ENCODE assay signal across 8 cellular contexts in genomic region chr10:132185601-132186487, GRCh38. TPM values are rescaled to one million over a fixed set of nuclear protein-coding genes. Genes with fewer than 3 reads are reported as not detected.
A peak's percentile ranks its signal among the peaks of the same experiment; 100 is the strongest.
DNase-seq lines count a peak whose midpoint lies in the region; ATAC-seq, FAIRE-seq and TF ChIP-seq lines count a peak whose summit lies in the region.

No MANE protein-coding gene starts in this region.

- CTCF ChIA-PET in K562 (lab: Yijun Ruan, JAX; ENCODE audit: low intra/inter-chr PET ratio) = interaction anchor here (0.6 kb wide), 1 partner anchor 267 kb away, joined by 3 read pairs; no protein-coding TSS in a partner anchor

- DNase-seq in D341Med (ENCODE audit: low spot score) = peak; percentile 51
- DNase-seq in T-helper 17 cell = peak; percentile 32 to 53 (median 43)
- peak; percentile 38 to 59 (median 48) for DNase-seq in K562 (ENCODE audit: extremely low read depth in 1 of 4, low spot score in 3 of 4)
- DNase-seq in kidney epithelial cell (ENCODE audit: low read depth) = no peak
- DNase-seq in stimulated activated CD8-positive, alpha-beta memory T cell treated with anti-CD3 and anti-CD28 coated beads, Interleukin-15, amount 100 ng/mL, for 1 hour (ENCODE audit: low read depth) = peak; percentile 28
- DNase-seq in NCI-H1930 (lab: John Stamatoyannopoulos, UW) = no peak
- DNase-seq in epidermal melanocyte (ENCODE audit: insufficient read length, low spot score) = no peak

- POLR2A ChIA-PET in K562 (lab: Yijun Ruan, JAX) = no interaction called here

- no peak for TF ChIP-seq POLR2A in K562 (conservative IDR thresholded peaks at IDR 0.05)

- H3K36me3 ChIP-seq in K562 (ENCODE audit: control insufficient read depth, insufficient read depth, low read length) = no peaks in the 10 kb centered on the region
- H3K36me3 ChIP-seq in kidney epithelial cell (ENCODE audit: control insufficient read depth, insufficient read depth, low read length) = no peaks in the 10 kb centered on the region

- in situ Hi-C loops in K562 (cut with MboI) = no loop called here

- ATAC-seq in T-helper 17 cell (peak; percentile 95), K562 (peak; percentile 88), GM19463 (IDR thresholded peaks at IDR 0.05; ENCODE audit: unreplicated experiment) (no peak)

- no peak overlapping the region for H2AFZ ChIP-seq in K562 (ENCODE audit: low read depth, low read length)

- no peaks in the 10 kb centered on the region for H4K20me1 ChIP-seq in K562 (replicated peaks; ENCODE audit: control insufficient read depth, insufficient read depth, low read length)

- FAIRE-seq in K562 (lab: Jason Lieb, UNC) = no peak

- TF ChIP-seq EP300 in K562 (IDR thresholded peaks at IDR 0.05; ENCODE audit: low read length) = no peak

- BruUV-seq in K562 (replicated peaks; lab: Mats Ljungman, UMichigan) = no TSS peak

- H3K4me2 ChIP-seq in K562 (ENCODE audit: insufficient read depth, low read length) = no peak overlapping the region

- WGBS in K562 (ENCODE audit: insufficient coverage, low coverage, missing lambda C conversion rate) = 15% methylated on average over 27 of the region's 99 CpGs

- H3K27ac Mint-ChIP-seq in T-helper 17 cell = no peak overlapping the region

- H3K27me3 ChIP-seq in K562 (ENCODE audit: control insufficient read depth in 2 of 2, insufficient read depth in 2 of 2, low read length in 2 of 2) (peaks cover 2 to 41% of the 10 kb centered on the region in 2 experiments; a peak in 3 of 5 replicates), kidney epithelial cell (ENCODE audit: control insufficient read depth, insufficient read depth, low read length) (peaks cover 61% of the 10 kb centered on the region)

- TF ChIP-seq CTCF in K562 (IDR thresholded peaks at IDR 0.05 in 2 of 3, conservative IDR thresholded peaks at IDR 0.05 in 1 of 3; ENCODE audit: insufficient read depth in 2 of 3, low read depth in 1 of 3, low read length in 3 of 3) (no peak), kidney epithelial cell (IDR thresholded peaks at IDR 0.05; ENCODE audit: insufficient read depth, low read length, poor library complexity, severe bottlenecking) (no peak)

- H3K79me2 ChIP-seq in K562 (ENCODE audit: control insufficient read depth, insufficient read depth, low read length) = no peaks in the 10 kb centered on the region

- H3K36me3 Mint-ChIP-seq in T-helper 17 cell (ENCODE audit: low read depth) = peaks cover 2% of the 10 kb centered on the region

- H3K27me3 Mint-ChIP-seq in T-helper 17 cell = peaks cover 48% of the 10 kb centered on the region

- H3K9me3 ChIP-seq in T-helper 17 cell (ENCODE audit: control insufficient read depth, low read length, poor library complexity, severe bottlenecking) (no peaks in the 10 kb centered on the region), K562 (replicated peaks; ENCODE audit: control insufficient read depth, insufficient read depth, low read depth, low read length) (no peaks in the 10 kb centered on the region)

- no peaks in the 10 kb centered on the region for H3K9me1 ChIP-seq in K562 (ENCODE audit: control insufficient read depth, insufficient read depth, low read length)

- H3K27ac ChIP-seq in K562 (ENCODE audit: extremely low read depth, low read depth, low read length) = no peak overlapping the region

- H3K9ac ChIP-seq in K562 (ENCODE audit: insufficient read depth in 1 of 2, low read depth in 2 of 2, low read length in 2 of 2) = no peak overlapping the region

- H3K4me3 ChIP-seq in K562 (no peak overlapping the region), kidney epithelial cell (ENCODE audit: low read depth, low read length) (peak overlapping the region; percentile 3)

- peaks cover 2% of the 10 kb centered on the region for H3K4me1 Mint-ChIP-seq in T-helper 17 cell

- peak overlapping the region; percentile 81 for H3K4me3 Mint-ChIP-seq in T-helper 17 cell

- intact Hi-C loops in K562 (cut with micrococcal nuclease) = no loop called here

- peaks cover 0 to 25% of the 10 kb centered on the region in 2 experiments; a peak in 2 of 5 replicates for H3K4me1 ChIP-seq in K562 (replicated peaks in 1 of 2; ENCODE audit: control insufficient read depth in 2 of 2, insufficient read depth in 2 of 2, low read length in 2 of 2)

- no peak for TF ChIP-seq RAD21 in K562 (CRISPR knock-in tag; conservative IDR thresholded peaks at IDR 0.05 in 1 of 2, IDR thresholded peaks at IDR 0.05 in 1 of 2)

TF ChIP-seq in K562, 482 proteins besides CTCF, POLR2A, EP300 and RAD21 (continues in another document):
- peak; percentile 65; the same call in 1 of the 2 replicates for TF ChIP-seq NR3C1 (CRISPR knock-in tag; IDR thresholded peaks at IDR 0.05)
- TF ChIP-seq SIN3A (IDR thresholded peaks at IDR 0.05; ENCODE audit: borderline replicate concordance in 2 of 2, control insufficient read depth in 1 of 2, low read depth in 2 of 2, low read length in 2 of 2) = 0 out of 4 replicates have a peak, but pooled peaks of 1 of the 2 experiments have one; percentile 37
- no peak for TF ChIP-seq YY1 (IDR thresholded peaks at IDR 0.05; ENCODE audit: borderline replicate concordance in 1 of 3, control insufficient read depth in 1 of 3, extremely low read depth in 1 of 3, insufficient read depth in 3 of 3, insufficient read length in 1 of 3, insufficient replicate concordance in 2 of 3, low read depth in 1 of 3, low read length in 2 of 3)
- TF ChIP-seq EHMT2 (IDR thresholded peaks at IDR 0.05) = peak; percentile 85; the same call in 1 of the 2 replicates
- peak; percentile 75 for TF ChIP-seq MIER1 (IDR thresholded peaks at IDR 0.05; ENCODE audit: low read depth)
- peak in 1 of 2 experiments; percentile 30; a peak in 2 of 4 replicates for TF ChIP-seq NRF1 (conservative IDR thresholded peaks at IDR 0.05 in 1 of 2, IDR thresholded peaks at IDR 0.05 in 1 of 2)
- no peak for TF ChIP-seq ZFP36 (IDR thresholded peaks at IDR 0.05; ENCODE audit: low read depth, low read length, partially characterized antibody)
- TF ChIP-seq GABPB1 (CRISPR knock-in tag; IDR thresholded peaks at IDR 0.05) = no peak
- no peak for TF ChIP-seq RBBP5 (IDR thresholded peaks at IDR 0.05; ENCODE audit: borderline replicate concordance, insufficient read depth, low read length, poor library complexity, severe bottlenecking)
- TF ChIP-seq NCOR1 (IDR thresholded peaks at IDR 0.05) = no peak
- no peak for TF ChIP-seq MAFK (IDR thresholded peaks at IDR 0.05; ENCODE audit: low read length)
- TF ChIP-seq, protein P1, sequence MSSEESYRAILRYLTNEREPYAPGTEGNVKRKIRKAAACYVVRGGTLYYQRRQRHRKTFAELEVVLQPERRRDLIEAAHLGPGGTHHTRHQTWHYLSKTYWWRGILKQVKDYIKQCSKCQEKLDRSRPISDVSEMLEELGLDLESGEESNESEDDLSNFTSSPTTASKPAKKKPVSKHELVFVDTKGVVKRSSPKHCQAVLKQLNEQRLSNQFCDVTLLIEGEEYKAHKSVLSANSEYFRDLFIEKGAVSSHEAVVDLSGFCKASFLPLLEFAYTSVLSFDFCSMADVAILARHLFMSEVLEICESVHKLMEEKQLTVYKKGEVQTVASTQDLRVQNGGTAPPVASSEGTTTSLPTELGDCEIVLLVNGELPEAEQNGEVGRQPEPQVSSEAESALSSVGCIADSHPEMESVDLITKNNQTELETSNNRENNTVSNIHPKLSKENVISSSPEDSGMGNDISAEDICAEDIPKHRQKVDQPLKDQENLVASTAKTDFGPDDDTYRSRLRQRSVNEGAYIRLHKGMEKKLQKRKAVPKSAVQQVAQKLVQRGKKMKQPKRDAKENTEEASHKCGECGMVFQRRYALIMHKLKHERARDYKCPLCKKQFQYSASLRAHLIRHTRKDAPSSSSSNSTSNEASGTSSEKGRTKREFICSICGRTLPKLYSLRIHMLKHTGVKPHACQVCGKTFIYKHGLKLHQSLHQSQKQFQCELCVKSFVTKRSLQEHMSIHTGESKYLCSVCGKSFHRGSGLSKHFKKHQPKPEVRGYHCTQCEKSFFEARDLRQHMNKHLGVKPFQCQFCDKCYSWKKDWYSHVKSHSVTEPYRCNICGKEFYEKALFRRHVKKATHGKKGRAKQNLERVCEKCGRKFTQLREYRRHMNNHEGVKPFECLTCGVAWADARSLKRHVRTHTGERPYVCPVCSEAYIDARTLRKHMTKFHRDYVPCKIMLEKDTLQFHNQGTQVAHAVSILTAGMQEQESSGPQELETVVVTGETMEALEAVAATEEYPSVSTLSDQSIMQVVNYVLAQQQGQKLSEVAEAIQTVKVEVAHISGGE (CRISPR knock-in tag; IDR thresholded peaks at IDR 0.05) = no peak
- TF ChIP-seq BACH1 (tag; IDR thresholded peaks at IDR 0.05) = no peak
- TF ChIP-seq, protein P2, sequence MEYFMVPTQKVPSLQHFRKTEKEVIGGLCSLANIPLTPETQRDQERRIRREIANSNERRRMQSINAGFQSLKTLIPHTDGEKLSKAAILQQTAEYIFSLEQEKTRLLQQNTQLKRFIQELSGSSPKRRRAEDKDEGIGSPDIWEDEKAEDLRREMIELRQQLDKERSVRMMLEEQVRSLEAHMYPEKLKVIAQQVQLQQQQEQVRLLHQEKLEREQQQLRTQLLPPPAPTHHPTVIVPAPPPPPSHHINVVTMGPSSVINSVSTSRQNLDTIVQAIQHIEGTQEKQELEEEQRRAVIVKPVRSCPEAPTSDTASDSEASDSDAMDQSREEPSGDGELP (CRISPR knock-in tag; IDR thresholded peaks at IDR 0.05; ENCODE audit: borderline replicate concordance) = 0 out of 2 replicates have a peak, but pooled peaks have one; percentile 28
- TF ChIP-seq BCL6 (CRISPR knock-in tag; IDR thresholded peaks at IDR 0.05) = no peak

RNA-seq across cellular contexts. Expression of gene DPYSL4, which starts 0.9 kb away (rescaled TPM):
- 1 to 10 TPM in 1 of 2 donors, under 1 TPM in 1; 0.52 to 3.3 TPM for total RNA-seq in T-helper 17 cell
- total RNA-seq in K562 (2011; cell fraction: chromatin; rRNA removed; ENCODE audit: low replicate concordance) = 0.25 and 0.32 TPM in 2 replicates
- 0.26 TPM in 1 of 2 replicates, not detected in the other for total RNA-seq in K562 (2011; cell fraction: nucleolus; rRNA removed)
- total RNA-seq in K562 (2011; cell fraction: nucleoplasm; rRNA removed) = 0.15 TPM in 1 of 2 replicates, not detected in the other
- not detected in 2 replicates for total RNA-seq in K562 (2014; rRNA removed)
- total RNA-seq in K562 (2014; rRNA removed; fragmentation: Illumina TruSeq; extraction: Trizol) = not detected in 2 replicates
- total RNA-seq in K562 (2015; rRNA removed; fragmentation: Illumina TruSeq; extraction: Trizol) = not detected in 2 replicates
- 0.11 TPM in 1 of 2 replicates, not detected in the other for total RNA-seq in K562 (2021)
- 0.03 TPM in 1 of 2 replicates, not detected in the other for polyA plus RNA-seq in K562 (2011; rRNA removed)
- not detected in 2 replicates for polyA plus RNA-seq in K562 (2011; cell fraction: cytosol; rRNA removed)
- 0.08 and 0.40 TPM in 2 replicates for polyA plus RNA-seq in K562 (2011; cell fraction: nucleus; rRNA removed)
- polyA plus RNA-seq in K562 (2012) = 0.07 and 0.24 TPM in 2 replicates
- not detected in 2 replicates for polyA plus RNA-seq in K562 (2014; fragmentation: Illumina TruSeq; extraction: Trizol)
- polyA plus RNA-seq in K562 (2014; fragmentation: Nextera tagmentation; extraction: Ambion mirVana) = not detected
- not detected in 2 replicates for polyA plus RNA-seq in K562 (2014; rRNA removed)
- not detected in 2 replicates for polyA minus RNA-seq in K562 (2011; rRNA and poly(A)+ RNA removed)
- not detected in 2 replicates for polyA minus RNA-seq in K562 (2011; cell fraction: cytosol; rRNA and poly(A)+ RNA removed)
- polyA minus RNA-seq in K562 (2011; cell fraction: nucleus; rRNA and poly(A)+ RNA removed) = 0.54 TPM in 1 of 2 replicates, not detected in the other
- 15.3 and 21.5 TPM in 2 replicates for total RNA-seq in kidney epithelial cell

Comparison
In these comparisons a context has a peak if more than half of its experiments do, and no peak if none do; other contexts are left out.
1. DNase-seq: peak in D341Med (single experiment), T-helper 17 cell (3 of 3), K562 (4 of 4) and stimulated activated CD8-positive, alpha-beta memory T cell treated with anti-CD3 and anti-CD28 coated beads, Interleukin-15, amount 100 ng/mL, for 1 hour (single experiment); none in kidney epithelial cell (single experiment), NCI-H1930 (0 of 2) and epidermal melanocyte (single experiment).